ENCODE assay signal across 8 cellular contexts in the genomic region with DNA sequence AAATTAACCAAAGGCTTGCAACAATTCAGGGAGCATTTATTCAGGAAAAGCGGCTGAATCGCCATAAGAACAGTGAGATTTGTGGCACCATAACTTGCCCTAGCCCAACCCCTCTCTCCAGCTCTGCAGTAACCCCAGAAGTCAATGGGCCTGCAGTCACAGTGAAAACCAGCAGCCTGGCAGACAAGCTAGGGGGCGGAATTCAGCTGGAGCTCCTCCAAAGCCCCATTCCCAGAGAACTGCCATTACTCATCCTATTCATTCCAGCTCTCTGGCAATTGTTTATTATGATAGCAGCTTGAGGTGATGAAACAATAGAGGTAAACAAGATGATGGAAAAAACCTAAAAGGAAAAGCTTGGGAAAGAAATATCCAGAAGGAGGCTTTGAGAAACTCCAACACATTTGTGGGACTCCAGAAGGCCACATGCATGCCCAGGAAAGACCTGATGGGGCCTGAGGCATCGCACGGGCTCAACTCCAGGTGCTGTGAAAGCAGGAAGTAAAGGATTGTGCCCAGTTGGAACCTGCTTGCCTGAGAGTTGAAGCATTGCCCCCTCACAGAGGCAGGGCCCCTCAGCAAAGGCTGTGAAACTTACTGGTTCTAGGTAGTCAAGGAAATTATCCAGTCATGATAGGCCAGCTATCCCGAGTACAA.
DNase-seq lines count a peak whose midpoint lies in the region; FAIRE-seq and TF ChIP-seq lines count a peak whose summit lies in the region.

No MANE protein-coding gene starts in this region.

- H3K4me1 ChIP-seq in astrocyte (ENCODE audit: insufficient read depth, low read length) (peaks cover 24% of the 10 kb centered on the region), hepatocyte (ENCODE audit: insufficient read depth) (no peaks in the 10 kb centered on the region)

- peaks cover 7% of the 10 kb centered on the region for H3K27me3 Mint-ChIP-seq in astrocyte (ENCODE audit: low read depth, unreplicated experiment)

- H3K4me3 ChIP-seq in HFF-Myc (replicated peaks; ENCODE audit: low read depth, low read length), result no peak overlapping the region
- no peak overlapping the region for H3K4me3 ChIP-seq in astrocyte (ENCODE audit: insufficient read depth, low read depth, low read length)
- H3K4me3 ChIP-seq in hepatocyte, result no peak overlapping the region

- peak; percentile 70 for TF ChIP-seq CTCF in HFF-Myc (IDR thresholded peaks at IDR 0.05; ENCODE audit: low read depth, low read length, missing control alignments)
- TF ChIP-seq CTCF in astrocyte (IDR thresholded peaks at IDR 0.05; ENCODE audit: insufficient read depth, low read depth, low read length), result peak; percentile 29
- TF ChIP-seq CTCF in hepatocyte (IDR thresholded peaks at IDR 0.05; ENCODE audit: poor library complexity), result peak; percentile 20

- no peaks in the 10 kb centered on the region for H3K9me2 ChIP-seq in hepatocyte (replicated peaks; ENCODE audit: insufficient read depth)

- peaks cover 5% of the 10 kb centered on the region for H3K9me3 Mint-ChIP-seq in astrocyte (ENCODE audit: unreplicated experiment)

- H3K79me2 ChIP-seq in astrocyte (ENCODE audit: insufficient read depth, low read length), result no peaks in the 10 kb centered on the region
- no peaks in the 10 kb centered on the region for H3K79me2 ChIP-seq in hepatocyte

- H3K4me3 Mint-ChIP-seq in astrocyte (ENCODE audit: unreplicated experiment), result no peak overlapping the region

- H3K4me1 Mint-ChIP-seq in astrocyte (ENCODE audit: low read depth, unreplicated experiment), result no peaks in the 10 kb centered on the region

- H3K27ac ChIP-seq in astrocyte (ENCODE audit: low read depth, low read length) (peak overlapping the region; percentile 64), hepatocyte (no peak overlapping the region), substantia nigra (ENCODE audit: low read depth, low read length, poor library complexity, severe bottlenecking) (peak overlapping the region; percentile 64)

- H3K36me3 ChIP-seq in astrocyte (ENCODE audit: insufficient read depth, low read length), result no peaks in the 10 kb centered on the region
- no peaks in the 10 kb centered on the region for H3K36me3 ChIP-seq in hepatocyte (replicated peaks; ENCODE audit: insufficient read depth, low read depth)

- H2AFZ ChIP-seq in astrocyte (ENCODE audit: low read depth, low read length) (no peak overlapping the region), hepatocyte (no peak overlapping the region)

- no peaks in the 10 kb centered on the region for H3K9me3 ChIP-seq in astrocyte (ENCODE audit: insufficient read depth, low read depth, low read length)
- H3K9me3 ChIP-seq in hepatocyte (ENCODE audit: low read depth), result no peaks in the 10 kb centered on the region

- peak overlapping the region; percentile 56 for H3K9ac ChIP-seq in astrocyte (ENCODE audit: low read length)

- H3K27ac Mint-ChIP-seq in astrocyte (ENCODE audit: unreplicated experiment), result no peak overlapping the region

- H4K20me1 ChIP-seq in astrocyte (ENCODE audit: insufficient read depth, low read length) (no peaks in the 10 kb centered on the region), hepatocyte (ENCODE audit: insufficient read depth, poor library complexity, severe bottlenecking) (no peaks in the 10 kb centered on the region)

- peak; percentile 23 for FAIRE-seq in astrocyte (lab: Jason Lieb, UNC)

- H3K36me3 Mint-ChIP-seq in astrocyte (ENCODE audit: low read depth, unreplicated experiment), result no peaks in the 10 kb centered on the region

- H3K27me3 ChIP-seq in astrocyte (ENCODE audit: insufficient read depth, low read length) (no peaks in the 10 kb centered on the region), hepatocyte (no peaks in the 10 kb centered on the region)

- H3K4me2 ChIP-seq in astrocyte (ENCODE audit: low read length) (peak overlapping the region; percentile 59), hepatocyte (no peak overlapping the region)

- 79% methylated on average over 6 of the region's 6 CpGs for WGBS in hepatocyte (ENCODE audit: low lambda C conversion rate, missing lambda C conversion rate)

- DNase-seq in HFF-Myc (ENCODE audit: extremely low read depth, low read depth) (peak; percentile 88), astrocyte (ENCODE audit: low read depth) (peak; percentile 91), hepatocyte (ENCODE audit: low spot score) (no peak), substantia nigra (lab: John Stamatoyannopoulos, UW) (peak in 21 of 49 donors; percentile 4 to 55 (median 38)), DMS114 treated with DMSO at 0.1 percent for 48 hours (lab: John Stamatoyannopoulos, UW; ENCODE audit: unreplicated experiment) (no peak), NCI-H345 (lab: John Stamatoyannopoulos, UW) (no peak)
- DNase-seq in activated naive CD4-positive, alpha-beta T cell treated with Interleukin-2 at 50 U/mL for 16 hours, result no peak
- DNase-seq in activated CD4-positive, CD25-positive, alpha-beta regulatory T cell (lab: John Stamatoyannopoulos, UW), result no peak

Comparison
In these comparisons a context has a peak if more than half of its experiments do, and no peak if none do; other contexts are left out.
1. DNase-seq: peak in HFF-Myc (single experiment) and astrocyte (single experiment); none in hepatocyte (single experiment), DMS114 treated with DMSO at 0.1 percent for 48 hours (single experiment), activated naive CD4-positive, alpha-beta T cell treated with Interleukin-2 at 50 U/mL for 16 hours (single experiment), activated CD4-positive, CD25-positive, alpha-beta regulatory T cell (0 of 4) and NCI-H345 (single experiment).
2. CTCF ChIP-seq: peak in every context shown above with its lines; median percentile 70 in HFF-Myc; 29 in astrocyte; 20 in hepatocyte.